ENCODE assay signal across 8 cellular contexts in genomic region chr7:106425017-106425719, GRCh38.
A peak's percentile ranks its signal among the peaks of the same experiment; 100 is the strongest.
DNase-seq lines count a peak whose midpoint lies in the region; ATAC-seq and TF ChIP-seq lines count a peak whose summit lies in the region.

No MANE protein-coding gene starts in this region.

- 84 to 93% methylated on average over 3 to 5 of the region's 7 CpGs for WGBS in mesodermal cell (ENCODE audit: insufficient coverage in 2 of 2), 2 experiments

- H3K4me2 ChIP-seq in MM.1S (ENCODE audit: low read depth, low read length), result no peak overlapping the region

- no peak overlapping the region for H3K9ac ChIP-seq in MM.1S (ENCODE audit: low read length)

- H3K79me2 ChIP-seq in MM.1S (ENCODE audit: low read length), result no peaks in the 10 kb centered on the region

- H4K20me1 ChIP-seq in MM.1S (ENCODE audit: insufficient read depth, low read length), result no peaks in the 10 kb centered on the region

- no peaks in the 10 kb centered on the region for H3K27me3 ChIP-seq in MM.1S (replicated peaks; ENCODE audit: insufficient read depth, low read length)

- TF ChIP-seq CTCF in cardiac fibroblast (IDR thresholded peaks at IDR 0.05; ENCODE audit: low read depth, low read length) (no peak), MM.1S (IDR thresholded peaks at IDR 0.05; ENCODE audit: low read length) (no peak)

- H3K9me2 ChIP-seq in MM.1S (replicated peaks; ENCODE audit: insufficient read depth, low read length), result no peaks in the 10 kb centered on the region

- H3K27ac ChIP-seq in mesodermal cell (ENCODE audit: low read depth, low read length, severe bottlenecking), result peak overlapping the region; percentile 64
- no peak overlapping the region for H3K27ac ChIP-seq in MM.1S (ENCODE audit: low read length)

- peak overlapping the region in 1 of 2 donors; percentile 34 for H3K4me3 ChIP-seq in cardiac fibroblast (replicated peaks in 1 of 2; ENCODE audit: low read depth in 2 of 2, low read length in 2 of 2)
- H3K4me3 ChIP-seq in mesodermal cell (ENCODE audit: extremely low read depth, insufficient read depth, low read length, poor library complexity, severe bottlenecking), result no peak overlapping the region
- H3K4me3 ChIP-seq in MM.1S (ENCODE audit: low read length), result no peak overlapping the region

- DNase-seq in DMS53 (lab: John Stamatoyannopoulos, UW) (peak; percentile 87), HK-2 (ENCODE audit: unreplicated experiment) (peak; percentile 66), T-helper 2 cell (peak in 3 of 5 experiments; percentile 7 to 92 (median 63)), cardiac fibroblast (ENCODE audit: low read depth in 2 of 2) (peak; percentile 100), MM.1S (no peak)
- DNase-seq in stimulated activated CD8-positive, alpha-beta memory T cell treated with anti-CD3 and anti-CD28 coated beads, Interleukin-7, amount 100 ng/mL, for 4 hours (ENCODE audit: low read depth in 2 of 2), result peak; percentile 41 to 69

- H3K9me3 ChIP-seq in mesodermal cell (ENCODE audit: control insufficient read depth, low read length) (no peaks in the 10 kb centered on the region), MM.1S (replicated peaks; ENCODE audit: insufficient read depth, low read length) (no peaks in the 10 kb centered on the region)

- no peaks in the 10 kb centered on the region for H3K36me3 ChIP-seq in mesodermal cell (ENCODE audit: control insufficient read depth, insufficient read depth, low read length)
- H3K36me3 ChIP-seq in MM.1S (replicated peaks; ENCODE audit: insufficient read depth, low read length), result no peaks in the 10 kb centered on the region

- ATAC-seq in GM21360 (IDR thresholded peaks at IDR 0.05; ENCODE audit: unreplicated experiment), result peak; percentile 84

- no peaks in the 10 kb centered on the region for H3F3A ChIP-seq in MM.1S (ENCODE audit: insufficient read depth, low read length)

- H3K4me1 ChIP-seq in mesodermal cell (ENCODE audit: control insufficient read depth, insufficient read depth, low read length, poor library complexity, severe bottlenecking) (no peaks in the 10 kb centered on the region), MM.1S (ENCODE audit: low read length) (no peaks in the 10 kb centered on the region)

- H2AFZ ChIP-seq in MM.1S (ENCODE audit: low read length), result no peak overlapping the region
